Comparison of ENCODE assay signal across 18 cellular contexts in the genomic region with DNA sequence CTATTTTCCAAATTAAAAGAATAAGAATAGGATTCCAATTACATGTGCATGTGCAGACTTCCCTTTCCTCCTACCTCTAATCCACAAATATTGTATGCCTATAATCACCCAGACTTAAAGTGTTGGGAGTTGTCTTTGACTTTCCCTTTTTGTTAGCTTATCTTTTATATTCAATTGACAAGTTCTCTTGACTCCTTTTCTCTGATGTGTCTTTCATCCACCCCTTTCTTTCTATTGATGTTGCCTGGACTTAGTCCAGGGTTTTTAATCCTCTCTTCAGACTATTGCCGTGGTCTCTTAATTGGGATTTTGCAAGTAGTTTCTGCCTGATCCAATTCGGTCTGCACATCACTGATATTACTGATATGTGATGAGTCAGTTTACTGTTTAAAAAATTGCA.
DNase-seq lines count a peak whose midpoint lies in the region; ATAC-seq and TF ChIP-seq lines count a peak whose summit lies in the region.
"Had no signal": no experiment of that assay in that cellular context is flagged by ENCODE, and none has a peak within 500 bp of the region (broad histone marks: within the 10 kb centered on the region; RNA-seq: fewer than 3 reads in every experiment).

No MANE protein-coding gene starts in this region.

- H4K20me1 ChIP-seq in osteoblast (ENCODE audit: insufficient read depth, low read length) = no peaks in the 10 kb centered on the region
- H4K20me1 ChIP-seq: BLaER1 treated with 17β-estradiol and CSF1 and Interleukin-3, amounts not matched to agents 10 nM and 100 nM had no signal

- no peak overlapping the region for H3K27ac ChIP-seq in osteoblast (ENCODE audit: low read depth, low read length)
- H3K27ac ChIP-seq: 22Rv1; A549; BLaER1 treated with 17β-estradiol and CSF1 and Interleukin-3, amounts not matched to agents 10 nM and 100 nM; C4-2B had no signal

- in situ Hi-C loops in HAP-1 (cut with MboI; ENCODE audit: low sequenced_read_pairs) = no loop called here

- H3K9me3 Mint-ChIP-seq in natural killer cell treated with Interleukin-12 subunit alpha and Interleukin-12 subunit beta and Interleukin-15 and Interleukin-18, amount 100 ng/mL, for 72 hours = no peaks in the 10 kb centered on the region
- no peaks in the 10 kb centered on the region for H3K9me3 Mint-ChIP-seq in activated T-cell treated with anti-CD3 and anti-CD28 coated beads, Interleukin-2, amount 50 U/mL, for 4 hours
- H3K9me3 Mint-ChIP-seq in endothelial cell (ENCODE audit: unreplicated experiment) = no peaks in the 10 kb centered on the region
- H3K9me3 Mint-ChIP-seq: CD4-positive, alpha-beta T cell; CD8-positive, alpha-beta T cell had no signal

- no peak overlapping the region for H3K4me3 ChIP-seq in HAP-1
- no peak overlapping the region for H3K4me3 ChIP-seq in osteoblast (ENCODE audit: insufficient read depth, low read length)
- H3K4me3 ChIP-seq: A549; BLaER1 treated with 17β-estradiol and CSF1 and Interleukin-3, amounts not matched to agents 10 nM and 100 nM had no signal

- no peaks in the 10 kb centered on the region for H3K4me1 Mint-ChIP-seq in natural killer cell treated with Interleukin-12 subunit alpha and Interleukin-12 subunit beta and Interleukin-15 and Interleukin-18, amount 100 ng/mL, for 72 hours (ENCODE audit: low read depth in 2 of 2)
- no peaks in the 10 kb centered on the region for H3K4me1 Mint-ChIP-seq in activated T-cell treated with anti-CD3 and anti-CD28 coated beads, Interleukin-2, amount 50 U/mL, for 4 hours (ENCODE audit: low read depth)
- H3K4me1 Mint-ChIP-seq in endothelial cell (ENCODE audit: unreplicated experiment) = no peaks in the 10 kb centered on the region
- H3K4me1 Mint-ChIP-seq: B cell had no signal

- no peaks in the 10 kb centered on the region for H3K36me3 Mint-ChIP-seq in natural killer cell treated with Interleukin-12 subunit alpha and Interleukin-12 subunit beta and Interleukin-15 and Interleukin-18, amount 100 ng/mL, for 72 hours
- H3K36me3 Mint-ChIP-seq in activated T-cell treated with anti-CD3 and anti-CD28 coated beads, Interleukin-2, amount 50 U/mL, for 4 hours (ENCODE audit: insufficient read depth) = no peaks in the 10 kb centered on the region
- no peaks in the 10 kb centered on the region for H3K36me3 Mint-ChIP-seq in endothelial cell (ENCODE audit: low read depth, unreplicated experiment)
- H3K36me3 Mint-ChIP-seq: CD8-positive, alpha-beta T cell had no signal

- TF ChIP-seq CTCF in osteoblast (IDR thresholded peaks at IDR 0.05; ENCODE audit: extremely low read depth, low read depth, low read length) (no peak), endothelial cell (IDR thresholded peaks at IDR 0.05; ENCODE audit: unreplicated experiment) (no peak)

- H3K27me3 ChIP-seq in HAP-1 (ENCODE audit: low read depth) = no peaks in the 10 kb centered on the region; the same call in 1 of the 2 replicates
- H3K27me3 ChIP-seq in osteoblast (ENCODE audit: insufficient read depth, low read length) = no peaks in the 10 kb centered on the region
- H3K27me3 ChIP-seq: BLaER1 treated with 17β-estradiol and CSF1 and Interleukin-3, amounts not matched to agents 10 nM and 100 nM had no signal

- no peaks in the 10 kb centered on the region for H3K79me2 ChIP-seq in osteoblast (ENCODE audit: insufficient read depth, low read length)

- H3K4me3 Mint-ChIP-seq in natural killer cell treated with Interleukin-12 subunit alpha and Interleukin-12 subunit beta and Interleukin-15 and Interleukin-18, amount 100 ng/mL, for 72 hours = no peak overlapping the region
- H3K4me3 Mint-ChIP-seq in activated T-cell treated with anti-CD3 and anti-CD28 coated beads, Interleukin-2, amount 50 U/mL, for 4 hours = no peak overlapping the region
- H3K4me3 Mint-ChIP-seq in endothelial cell (ENCODE audit: unreplicated experiment) = no peak overlapping the region
- H3K4me3 Mint-ChIP-seq: B cell; CD4-positive, alpha-beta T cell; CD8-positive, alpha-beta T cell had no signal

- no peak overlapping the region for H2AFZ ChIP-seq in osteoblast (ENCODE audit: low read length)

- no peaks in the 10 kb centered on the region for H3K9me3 ChIP-seq in HAP-1
- H3K9me3 ChIP-seq in osteoblast (ENCODE audit: low read depth, low read length) = peaks cover 2% of the 10 kb centered on the region
- H3K9me3 ChIP-seq: A549; BLaER1 treated with 17β-estradiol and CSF1 and Interleukin-3, amounts not matched to agents 10 nM and 100 nM; Caco-2 had no signal

- H3K4me1 ChIP-seq in HAP-1 = peaks cover 18% of the 10 kb centered on the region
- no peaks in the 10 kb centered on the region for H3K4me1 ChIP-seq in osteoblast (ENCODE audit: insufficient read depth, low read length)
- H3K4me1 ChIP-seq: A549, Caco-2 had no signal

- no peak overlapping the region for H3K4me2 ChIP-seq in osteoblast (ENCODE audit: insufficient read depth, low read length)
- H3K4me2 ChIP-seq: A549; BLaER1 treated with 17β-estradiol and CSF1 and Interleukin-3, amounts not matched to agents 10 nM and 100 nM had no signal

- no peak for ATAC-seq in natural killer cell treated with Interleukin-12 subunit alpha and Interleukin-12 subunit beta and Interleukin-15 and Interleukin-18, amount 100 ng/mL, for 72 hours
- ATAC-seq in activated T-cell treated with anti-CD3 and anti-CD28 coated beads, Interleukin-2, amount 50 U/mL, for 4 hours = no peak
- ATAC-seq: A549; CD8-positive, alpha-beta T cell had no signal

- H3K36me3 ChIP-seq in HAP-1 (replicated peaks) (no peaks in the 10 kb centered on the region), osteoblast (ENCODE audit: insufficient read depth, low read length) (no peaks in the 10 kb centered on the region)
- H3K36me3 ChIP-seq: BLaER1 treated with 17β-estradiol and CSF1 and Interleukin-3, amounts not matched to agents 10 nM and 100 nM had no signal

- DNase-seq in HAP-1 (ENCODE audit: low spot score in 2 of 2) (peak; percentile 21 to 97), NCI-H82 treated with DMSO at 0.1 percent for 48 hours (lab: John Stamatoyannopoulos, UW; ENCODE audit: unreplicated experiment) (peak; percentile 33), osteoblast (ENCODE audit: insufficient read length, low spot score, missing footprints) (peak; percentile 19), endothelial cell (ENCODE audit: low spot score) (no peak)
- DNase-seq in natural killer cell treated with Interleukin-12 subunit alpha and Interleukin-12 subunit beta and Interleukin-15 and Interleukin-18, amount 100 ng/mL, for 72 hours (ENCODE audit: low spot score) = no peak
- DNase-seq in activated T-cell treated with anti-CD3 and anti-CD28 coated beads, Interleukin-2, amount 50 U/mL, for 4 hours = no peak
- DNase-seq: AML-193; Caco-2; Calu3; CD4-positive, alpha-beta T cell; CD8-positive, alpha-beta T cell; DMS79 treated with DMSO at 0.1 percent for 48 hours; GF-D8 had no signal

- H3K27ac Mint-ChIP-seq in natural killer cell treated with Interleukin-12 subunit alpha and Interleukin-12 subunit beta and Interleukin-15 and Interleukin-18, amount 100 ng/mL, for 72 hours = no peak overlapping the region
- H3K27ac Mint-ChIP-seq in endothelial cell (ENCODE audit: unreplicated experiment) = no peak overlapping the region
- H3K27ac Mint-ChIP-seq: B cell; CD4-positive, alpha-beta T cell; CD8-positive, alpha-beta T cell had no signal

- H3K27me3 Mint-ChIP-seq in natural killer cell treated with Interleukin-12 subunit alpha and Interleukin-12 subunit beta and Interleukin-15 and Interleukin-18, amount 100 ng/mL, for 72 hours = no peaks in the 10 kb centered on the region
- H3K27me3 Mint-ChIP-seq in activated T-cell treated with anti-CD3 and anti-CD28 coated beads, Interleukin-2, amount 50 U/mL, for 4 hours (ENCODE audit: low read depth) = no peaks in the 10 kb centered on the region
- no peaks in the 10 kb centered on the region for H3K27me3 Mint-ChIP-seq in endothelial cell (ENCODE audit: unreplicated experiment)
- H3K27me3 Mint-ChIP-seq: B cell; CD4-positive, alpha-beta T cell had no signal

Comparison
In these comparisons a context has a peak if more than half of its experiments do, and no peak if none do; other contexts are left out.
1. DNase-seq: peak in HAP-1 (2 of 2), NCI-H82 treated with DMSO at 0.1 percent for 48 hours (single experiment) and osteoblast (single experiment); none in natural killer cell treated with Interleukin-12 subunit alpha and Interleukin-12 subunit beta and Interleukin-15 and Interleukin-18, amount 100 ng/mL, for 72 hours (single experiment), activated T-cell treated with anti-CD3 and anti-CD28 coated beads, Interleukin-2, amount 50 U/mL, for 4 hours (single experiment) and endothelial cell (single experiment).